1 cellular context compared by ENCODE assay signal in genomic region chr11:78427615-78428272, GRCh38.
TF ChIP-seq lines count a peak whose summit lies in the region.

No MANE protein-coding gene starts in this region.

TF ChIP-seq in GM12878, 131 proteins besides CTCF, POLR2A, EP300 and RAD21 (continued from another document and continues in another):
- TF ChIP-seq PBX3 (IDR thresholded peaks at IDR 0.05; ENCODE audit: insufficient replicate concordance, low read depth, low read length) (no peak), NBN (IDR thresholded peaks at IDR 0.05) (no peak), SMARCA5 (IDR thresholded peaks at IDR 0.05) (no peak), JUND (IDR thresholded peaks at IDR 0.05; ENCODE audit: low read depth, low read length) (no peak), ZNF217 (IDR thresholded peaks at IDR 0.05) (no peak), RELA (IDR thresholded peaks at IDR 0.05; ENCODE audit: borderline replicate concordance, partially characterized antibody) (peak; percentile 64), CHD2 (IDR thresholded peaks at IDR 0.05; ENCODE audit: borderline replicate concordance, low read depth, low read length) (no peak), BMI1 (IDR thresholded peaks at IDR 0.05; ENCODE audit: borderline replicate concordance) (no peak), SREBF2 (IDR thresholded peaks at IDR 0.05; ENCODE audit: low read length) (no peak), ATF7 (IDR thresholded peaks at IDR 0.05; ENCODE audit: low read depth) (no peak), STAT3 (IDR thresholded peaks at IDR 0.05; ENCODE audit: low read depth, low read length) (no peak), CUX1 (IDR thresholded peaks at IDR 0.05; ENCODE audit: insufficient replicate concordance, low read depth, low read length) (no peak), BACH1 (IDR thresholded peaks at IDR 0.05; ENCODE audit: borderline replicate concordance) (no peak), HSF1 (IDR thresholded peaks at IDR 0.05; ENCODE audit: low read depth, low read length) (no peak), IRF3 (IDR thresholded peaks at IDR 0.05) (no peak), TCF7 (IDR thresholded peaks at IDR 0.05; ENCODE audit: borderline replicate concordance) (0 out of 2 replicates have a peak, but pooled peaks have one; percentile 32), SMAD1 (IDR thresholded peaks at IDR 0.05; ENCODE audit: low read depth, partially characterized antibody) (no peak), IKZF1 (conservative IDR thresholded peaks at IDR 0.05) (peak; percentile 34; the same call in 1 of the 2 replicates), TCF3 (IDR thresholded peaks at IDR 0.05; ENCODE audit: borderline replicate concordance, insufficient read depth, low read depth, low read length) (no peak), ZZZ3 (IDR thresholded peaks at IDR 0.05; ENCODE audit: control insufficient read depth, insufficient read length, low read depth) (no peak), RELB (IDR thresholded peaks at IDR 0.05; ENCODE audit: low read depth) (no peak), PML (IDR thresholded peaks at IDR 0.05; ENCODE audit: low read length) (peak; percentile 33; the same call in 1 of the 2 replicates), CREM (IDR thresholded peaks at IDR 0.05; ENCODE audit: low read depth) (peak; percentile 61; the same call in 1 of the 2 replicates), FOS (IDR thresholded peaks at IDR 0.05; ENCODE audit: borderline replicate concordance, extremely low read depth, insufficient read length) (no peak), CHD1 (IDR thresholded peaks at IDR 0.05; ENCODE audit: low read depth, low read length) (no peak), FOXM1 (IDR thresholded peaks at IDR 0.05; ENCODE audit: low read depth, low read length) (peak; percentile 78; the same call in 1 of the 2 replicates), DPF2 (IDR thresholded peaks at IDR 0.05) (peak; percentile 80), RFX5 (IDR thresholded peaks at IDR 0.05; ENCODE audit: low read depth, low read length) (no peak), BHLHE40 (IDR thresholded peaks at IDR 0.05; ENCODE audit: borderline replicate concordance in 1 of 2, low read depth in 2 of 2, low read length in 1 of 2) (no peak), CEBPZ (IDR thresholded peaks at IDR 0.05; ENCODE audit: low read depth, low read length) (no peak), ZNF687 (IDR thresholded peaks at IDR 0.05) (no peak), SUPT20H (IDR thresholded peaks at IDR 0.05; ENCODE audit: borderline replicate concordance, control insufficient read depth, low read depth, low read length) (no peak), PAX5 (IDR thresholded peaks at IDR 0.05; ENCODE audit: borderline replicate concordance, low read depth, low read length) (no peak), RUNX3 (IDR thresholded peaks at IDR 0.05; ENCODE audit: low read length) (peak; percentile 88), ZBTB4 (CRISPR knock-in tag; IDR thresholded peaks at IDR 0.05) (no peak), SIX5 (IDR thresholded peaks at IDR 0.05; ENCODE audit: low read depth, low read length, severe bottlenecking) (no peak), STAT1 (conservative IDR thresholded peaks at IDR 0.05) (no peak), SIN3A (IDR thresholded peaks at IDR 0.05; ENCODE audit: low read depth, low read length) (no peak), ASH2L (IDR thresholded peaks at IDR 0.05; ENCODE audit: borderline replicate concordance, low read depth) (no peak), MTA2 (IDR thresholded peaks at IDR 0.05; ENCODE audit: low read depth) (peak; percentile 33; the same call in 1 of the 2 replicates), HDGF (IDR thresholded peaks at IDR 0.05) (no peak)
